ENCODE assay signal across 8 cellular contexts in the genomic region with DNA sequence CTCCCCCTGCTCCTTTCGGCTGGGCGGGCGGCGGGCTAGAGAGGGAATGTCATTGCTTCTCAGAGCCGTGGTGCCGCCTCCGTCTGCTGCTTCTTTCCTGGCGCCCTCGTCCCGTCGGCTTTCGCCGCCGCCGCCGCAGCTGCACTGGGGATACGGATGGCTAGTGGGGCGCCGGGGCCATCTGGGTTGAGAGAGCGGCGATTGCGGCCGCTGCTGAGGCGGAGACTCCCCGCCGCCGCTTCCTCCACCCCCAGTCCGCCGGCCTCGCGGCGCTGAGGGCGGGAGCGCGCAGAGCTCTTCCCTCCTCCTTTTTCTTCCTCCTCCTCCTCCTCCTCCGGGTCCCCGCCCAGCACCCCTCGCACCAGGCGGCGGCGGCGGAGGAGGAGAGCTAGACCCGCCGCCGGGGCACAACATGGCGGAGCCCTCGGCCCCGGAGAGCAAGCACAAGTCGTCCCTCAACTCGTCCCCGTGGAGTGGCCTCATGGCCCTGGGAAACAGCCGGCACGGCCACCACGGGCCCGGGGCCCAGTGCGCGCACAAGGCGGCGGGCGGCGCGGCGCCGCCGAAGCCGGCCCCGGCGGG. TPM values are rescaled to one million over a fixed set of nuclear protein-coding genes. Genes with fewer than 3 reads are reported as not detected.
DNase-seq lines count a peak whose midpoint lies in the region; ATAC-seq and TF ChIP-seq lines count a peak whose summit lies in the region.

A gene (plus strand): TSS at position 339 of the 582 bp plus-strand sequence. CDS start 74 bp downstream, at position 413.

- H3K4me3 ChIP-seq in Caco-2 (ENCODE audit: low read depth, low read length): peak within 1 kb of the TSS; percentile 97
- peak within 1 kb of the TSS; percentile 80 to 97 (median 93) for H3K4me3 ChIP-seq in Peyer's patch
- peak within 1 kb of the TSS; percentile 89 for H3K4me3 ChIP-seq in osteoblast (ENCODE audit: insufficient read depth, low read length)
- peak within 1 kb of the TSS; percentile 83 for H3K4me3 ChIP-seq in thoracic aorta

- no peaks in the 10 kb centered on the region for H3K9me3 ChIP-seq in Caco-2
- H3K9me3 ChIP-seq in Peyer's patch: no peaks in the 10 kb centered on the region
- H3K9me3 ChIP-seq in osteoblast (ENCODE audit: low read depth, low read length): no peaks in the 10 kb centered on the region
- no peaks in the 10 kb centered on the region for H3K9me3 ChIP-seq in thoracic aorta

- intact Hi-C loops in Caco-2 (cut with micrococcal nuclease; ENCODE audit: unreplicated experiment): loop anchor here (1.0 to 10.0 kb wide), 4 partner anchors 45 to 598 kb away; no protein-coding TSS in a partner anchor

- H3K9me3 Mint-ChIP-seq in Caco-2 (ENCODE audit: unreplicated experiment): no peaks in the 10 kb centered on the region

- peaks cover 49% of the 10 kb centered on the region for H3K79me2 ChIP-seq in osteoblast (ENCODE audit: insufficient read depth, low read length)

- peaks cover 25% of the 10 kb centered on the region for H3K4me1 ChIP-seq in Caco-2
- H3K4me1 ChIP-seq in Peyer's patch: peaks cover 0 to 32% (median 15%) of the 10 kb centered on the region in 4 donors
- H3K4me1 ChIP-seq in osteoblast (ENCODE audit: insufficient read depth, low read length): peaks cover 20% of the 10 kb centered on the region
- H3K4me1 ChIP-seq in thoracic aorta (ENCODE audit: control insufficient read depth in 1 of 2, low read depth in 2 of 2): peaks cover 26 to 33% of the 10 kb centered on the region in 2 donors

- TF ChIP-seq CTCF in Caco-2 (IDR thresholded peaks at IDR 0.05; ENCODE audit: insufficient read depth in 1 of 2, low read depth in 1 of 2, low read length in 1 of 2, severe bottlenecking in 1 of 2, unreplicated experiment in 1 of 2) (no peak), Peyer's patch (IDR thresholded peaks at IDR 0.05) (no peak), osteoblast (IDR thresholded peaks at IDR 0.05; ENCODE audit: extremely low read depth, low read depth, low read length) (no peak), thoracic aorta (IDR thresholded peaks at IDR 0.05) (no peak)

- TF ChIP-seq POLR2A in Peyer's patch (IDR thresholded peaks at IDR 0.05): peak; percentile 76 to 97

- CTCF ChIA-PET in Caco-2 (lab: Charles Lee): interaction anchor here (0.6 to 1.1 kb wide), 4 partner anchors 162 to 449 kb away, joined by 3 to 9 read pairs (median 4); a partner anchor contains a TSS

- POLR2A ChIA-PET in Caco-2 (lab: Charles Lee): interaction anchor here (0.6 to 2.1 kb wide), 21 partner anchors 10 to 1455 kb away, joined by 3 to 13 read pairs (median 4); a partner anchor contains a TSS

- H3K4me2 ChIP-seq in osteoblast (ENCODE audit: insufficient read depth, low read length): peak within 1 kb of the TSS; percentile 99

- BruUV-seq in Caco-2 (replicated peaks; lab: Mats Ljungman, UMichigan): no TSS peak

- peaks cover 30% of the 10 kb centered on the region for H4K20me1 ChIP-seq in osteoblast (ENCODE audit: insufficient read depth, low read length)

- H3K27ac ChIP-seq in Peyer's patch: peak within 1 kb of the TSS; percentile 94 to 99 (median 98)
- peak within 1 kb of the TSS; percentile 94 for H3K27ac ChIP-seq in osteoblast (ENCODE audit: low read depth, low read length)
- H3K27ac ChIP-seq in thoracic aorta: peak within 1 kb of the TSS; percentile 91

- no peaks in the 10 kb centered on the region for H3K36me3 ChIP-seq in Caco-2 (ENCODE audit: control insufficient read depth, insufficient read depth, low read length)
- H3K36me3 ChIP-seq in Peyer's patch: no peaks in the 10 kb centered on the region
- H3K36me3 ChIP-seq in osteoblast (ENCODE audit: insufficient read depth, low read length): no peaks in the 10 kb centered on the region
- H3K36me3 ChIP-seq in thoracic aorta: no peaks in the 10 kb centered on the region

- DNase-seq in Caco-2 (peak; percentile 80), Peyer's patch (peak in 2 of 3 donors; percentile 66 to 91), germinal center (ENCODE audit: low spot score) (peak; percentile 83), osteoblast (ENCODE audit: insufficient read length, low spot score, missing footprints) (peak; percentile 94), thoracic aorta (ENCODE audit: low spot score) (peak; percentile 31)
- peak; percentile 75 for DNase-seq in activated gamma-delta T cell treated with anti-CD3 and anti-CD28 coated beads, Interleukin-2, amount 50 U/mL, for 16 hours (ENCODE audit: low read depth)

- peaks cover 12% of the 10 kb centered on the region for H3K4me1 Mint-ChIP-seq in Caco-2 (ENCODE audit: low read depth, unreplicated experiment)

- peak within 1 kb of the TSS; percentile 98 for H3K27ac Mint-ChIP-seq in Caco-2 (ENCODE audit: unreplicated experiment)

- H2AFZ ChIP-seq in osteoblast (ENCODE audit: low read length): peak within 1 kb of the TSS; percentile 94

- H3K4me3 Mint-ChIP-seq in Caco-2 (ENCODE audit: unreplicated experiment): peak within 1 kb of the TSS; percentile 89

- H3K27me3 ChIP-seq in Caco-2 (replicated peaks; ENCODE audit: control insufficient read depth, insufficient read depth, low read length): no peaks in the 10 kb centered on the region
- H3K27me3 ChIP-seq in Peyer's patch: no peaks in the 10 kb centered on the region
- peaks cover 17% of the 10 kb centered on the region for H3K27me3 ChIP-seq in osteoblast (ENCODE audit: insufficient read depth, low read length)
- H3K27me3 ChIP-seq in thoracic aorta (replicated peaks; ENCODE audit: insufficient read depth): no peaks in the 10 kb centered on the region

- no peaks in the 10 kb centered on the region for H3K27me3 Mint-ChIP-seq in Caco-2 (ENCODE audit: insufficient read depth, unreplicated experiment)

- ATAC-seq in GM19395 (IDR thresholded peaks at IDR 0.05; ENCODE audit: unreplicated experiment) (peak; percentile 65), HG03520 (IDR thresholded peaks at IDR 0.05; ENCODE audit: unreplicated experiment) (peak; percentile 45), thoracic aorta (ENCODE audit: insufficient number of reproducible peaks, low FRiP score, low read depth) (peak; percentile 41)

- H3K36me3 Mint-ChIP-seq in Caco-2 (ENCODE audit: insufficient read depth, unreplicated experiment): peaks cover 14% of the 10 kb centered on the region

RNA-seq across cellular contexts. Expression of the gene that starts here (rescaled TPM):
- total RNA-seq in Caco-2 (2022): 162 and 165 TPM in 2 replicates
- 100 to 1,000 TPM in 3 of 4 donors, 10 to 100 TPM in 1; 83.9 to 179 (median 144) TPM for total RNA-seq in Peyer's patch
- total RNA-seq in osteoblast: 216 and 247 TPM in 2 replicates
- total RNA-seq in thoracic aorta: 100 to 1,000 TPM in 1 of 2 donors, 10 to 100 TPM in 1; 99.0 to 126 TPM

Comparison
In these comparisons a context has a peak if more than half of its experiments do, and no peak if none do; other contexts are left out.
1. Peak in every context shown above with its lines: DNase-seq, ATAC-seq, H3K4me3 ChIP-seq and H3K27ac ChIP-seq.
2. DNase-seq: peak in every context shown above with its lines; median percentile 94 in osteoblast; 83 in germinal center; 80 in Caco-2; 78 in Peyer's patch; 75 in activated gamma-delta T cell treated with anti-CD3 and anti-CD28 coated beads, Interleukin-2, amount 50 U/mL, for 16 hours; 31 in thoracic aorta.